1 cellular context compared by ENCODE assay signal in genomic region chr17:16459850-16460550, GRCh38.
TF ChIP-seq lines count a peak whose summit lies in the region.

No MANE protein-coding gene starts in this region.

TF ChIP-seq in H1, 55 proteins besides CTCF, POLR2A, EP300 and RAD21:
- TF ChIP-seq, protein P1, sequence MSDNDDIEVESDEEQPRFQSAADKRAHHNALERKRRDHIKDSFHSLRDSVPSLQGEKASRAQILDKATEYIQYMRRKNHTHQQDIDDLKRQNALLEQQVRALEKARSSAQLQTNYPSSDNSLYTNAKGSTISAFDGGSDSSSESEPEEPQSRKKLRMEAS (IDR thresholded peaks at IDR 0.05) = peak; percentile 21; the same call in 1 of the 2 replicates
- TF ChIP-seq TEAD4 (IDR thresholded peaks at IDR 0.05; ENCODE audit: low read depth, low read length) (peak; percentile 5; the same call in 1 of the 2 replicates), GTF2F1 (IDR thresholded peaks at IDR 0.05; ENCODE audit: borderline replicate concordance, low read depth, low read length) (no peak)
